1 cellular context compared by ENCODE assay signal in the genomic region with DNA sequence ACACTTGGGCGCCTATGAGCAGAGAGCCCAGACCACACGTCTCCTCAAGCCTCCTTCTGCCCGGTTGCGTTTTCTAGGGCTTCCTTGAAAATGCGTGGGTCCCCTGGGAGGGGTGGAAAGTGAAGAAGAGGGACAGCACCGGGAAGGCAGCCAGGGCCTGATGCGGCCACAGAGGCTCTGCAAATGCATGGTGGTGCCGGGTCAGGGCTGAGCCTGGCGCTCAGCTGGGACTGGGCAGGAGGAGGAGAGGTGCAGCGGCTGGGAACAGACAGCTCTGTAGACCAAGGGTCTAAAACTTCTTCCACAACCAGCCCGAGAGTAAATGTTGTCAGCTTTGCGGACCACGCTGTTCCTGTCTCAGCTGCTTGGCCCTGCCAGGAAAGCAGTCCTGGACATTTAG.
TF ChIP-seq lines count a peak whose summit lies in the region.

No MANE protein-coding gene starts in this region.

TF ChIP-seq in SK-N-SH, 30 proteins besides CTCF, POLR2A, EP300 and RAD21:
- TF ChIP-seq IRF3 (IDR thresholded peaks at IDR 0.05; ENCODE audit: low read depth, low read length): no peak
- TF ChIP-seq SMC3 (IDR thresholded peaks at IDR 0.05; ENCODE audit: low read depth, low read length): 0 out of 2 replicates have a peak, but pooled peaks have one; percentile 1
- TF ChIP-seq ELF1 (IDR thresholded peaks at IDR 0.05): no peak
- TF ChIP-seq FOSL2 (IDR thresholded peaks at IDR 0.05; ENCODE audit: borderline replicate concordance, low read depth): no peak
